Comparison of ENCODE assay signal across 16 cellular contexts in the genomic region with DNA sequence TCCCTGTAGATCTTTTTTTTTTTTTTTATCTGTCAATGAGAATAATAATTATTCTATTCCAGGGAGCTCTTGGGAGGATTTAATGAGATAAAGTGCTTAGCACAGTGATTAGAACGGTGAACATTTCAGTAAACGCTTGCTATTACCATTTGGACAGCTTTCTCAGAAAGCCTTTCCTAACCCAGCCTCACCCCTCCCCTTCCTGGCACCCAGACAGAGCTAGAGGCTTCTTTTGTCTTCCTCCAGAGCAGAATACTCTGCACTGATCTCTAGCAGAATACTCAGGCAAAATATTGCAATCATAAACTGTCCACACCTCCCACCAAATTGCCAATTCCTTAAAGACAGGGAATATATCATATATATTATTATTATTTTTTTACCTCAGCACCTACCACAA.
"Had no signal": no experiment of that assay in that cellular context is flagged by ENCODE, and none has a peak within 500 bp of the region (broad histone marks: within the 10 kb centered on the region; RNA-seq: fewer than 3 reads in every experiment).

No MANE protein-coding gene starts in this region.

- H3K27ac Mint-ChIP-seq: activated CD4-positive, alpha-beta memory T cell treated with anti-CD3 and anti-CD28 coated beads for 36 hours; activated naive CD8-positive, alpha-beta T cell treated with anti-CD3 and anti-CD28 coated beads, Interleukin-2, amount 10 ng/mL, durations not matched to agents 7 days and 5 days; naive thymus-derived CD4-positive, alpha-beta T cell; stimulated activated memory B cell treated with anti-CD40 and anti-IgM and Interleukin-4, amounts not matched to agents 10 μg/mL and 1 μg/mL and 100 μg/mL, for 72 hours; T-helper 2 cell treated with Interferon-gamma antibody and Interleukin-4, amounts not matched to agents 5 μg/mL and 100 μg/mL, for 36 hours; WTC11 had no signal

- H3K27me3 Mint-ChIP-seq: activated CD4-positive, alpha-beta memory T cell treated with anti-CD3 and anti-CD28 coated beads for 36 hours; activated naive CD8-positive, alpha-beta T cell treated with anti-CD3 and anti-CD28 coated beads, Interleukin-2, amount 10 ng/mL, durations not matched to agents 7 days and 5 days; naive thymus-derived CD4-positive, alpha-beta T cell; stimulated activated memory B cell treated with anti-CD40 and anti-IgM and Interleukin-4, amounts not matched to agents 10 μg/mL and 1 μg/mL and 100 μg/mL, for 72 hours had no signal

- H3K36me3 ChIP-seq: ovary, upper lobe of right lung had no signal

- H3K27ac ChIP-seq: coronary artery, ovary, sigmoid colon, upper lobe of right lung had no signal

- H3K27me3 ChIP-seq: ovary, sigmoid colon, upper lobe of right lung had no signal

- DNase-seq: activated CD4-positive, alpha-beta memory T cell treated with anti-CD3 and anti-CD28 coated beads for 36 hours; activated CD4-positive, alpha-beta T cell treated with anti-CD3 and anti-CD28 coated beads for 4 hours; activated naive CD8-positive, alpha-beta T cell treated with anti-CD3 and anti-CD28 coated beads, Interleukin-2, amount 10 ng/mL, durations not matched to agents 7 days and 5 days; activated T-cell treated with anti-CD3 and anti-CD28 coated beads for 4 hours; central memory CD4-positive, alpha-beta T cell; erythroblast; mucosa of descending colon; naive thymus-derived CD4-positive, alpha-beta T cell; ovary; sigmoid colon; stimulated activated CD4-positive, alpha-beta T cell treated with anti-CD3 and anti-CD28 coated beads, Interleukin-4, amount 100 ng/mL, for 4 hours; upper lobe of right lung had no signal

- H3K4me3 ChIP-seq: coronary artery, mucosa of descending colon, ovary, sigmoid colon, upper lobe of right lung had no signal

- H3K4me1 ChIP-seq: upper lobe of right lung had no signal

- H3K36me3 Mint-ChIP-seq: activated CD4-positive, alpha-beta memory T cell treated with anti-CD3 and anti-CD28 coated beads for 36 hours; WTC11 had no signal

- ATAC-seq: mucosa of descending colon; naive thymus-derived CD4-positive, alpha-beta T cell; stimulated activated memory B cell treated with anti-CD40 and anti-IgM and Interleukin-4, amounts not matched to agents 10 μg/mL and 1 μg/mL and 100 μg/mL, for 72 hours; upper lobe of right lung; WTC11 had no signal

- H3K9me3 ChIP-seq: mucosa of descending colon, ovary, sigmoid colon, upper lobe of right lung had no signal

- H3K4me3 Mint-ChIP-seq: activated CD4-positive, alpha-beta memory T cell treated with anti-CD3 and anti-CD28 coated beads for 36 hours; activated naive CD8-positive, alpha-beta T cell treated with anti-CD3 and anti-CD28 coated beads, Interleukin-2, amount 10 ng/mL, durations not matched to agents 7 days and 5 days; naive thymus-derived CD4-positive, alpha-beta T cell; stimulated activated memory B cell treated with anti-CD40 and anti-IgM and Interleukin-4, amounts not matched to agents 10 μg/mL and 1 μg/mL and 100 μg/mL, for 72 hours; T-helper 2 cell treated with Interferon-gamma antibody and Interleukin-4, amounts not matched to agents 5 μg/mL and 100 μg/mL, for 36 hours; WTC11 had no signal

- H3K9me3 Mint-ChIP-seq: activated CD4-positive, alpha-beta memory T cell treated with anti-CD3 and anti-CD28 coated beads for 36 hours; activated naive CD8-positive, alpha-beta T cell treated with anti-CD3 and anti-CD28 coated beads, Interleukin-2, amount 10 ng/mL, durations not matched to agents 7 days and 5 days; naive thymus-derived CD4-positive, alpha-beta T cell; stimulated activated memory B cell treated with anti-CD40 and anti-IgM and Interleukin-4, amounts not matched to agents 10 μg/mL and 1 μg/mL and 100 μg/mL, for 72 hours; T-helper 2 cell treated with Interferon-gamma antibody and Interleukin-4, amounts not matched to agents 5 μg/mL and 100 μg/mL, for 36 hours; WTC11 had no signal
